In the genomic region with DNA sequence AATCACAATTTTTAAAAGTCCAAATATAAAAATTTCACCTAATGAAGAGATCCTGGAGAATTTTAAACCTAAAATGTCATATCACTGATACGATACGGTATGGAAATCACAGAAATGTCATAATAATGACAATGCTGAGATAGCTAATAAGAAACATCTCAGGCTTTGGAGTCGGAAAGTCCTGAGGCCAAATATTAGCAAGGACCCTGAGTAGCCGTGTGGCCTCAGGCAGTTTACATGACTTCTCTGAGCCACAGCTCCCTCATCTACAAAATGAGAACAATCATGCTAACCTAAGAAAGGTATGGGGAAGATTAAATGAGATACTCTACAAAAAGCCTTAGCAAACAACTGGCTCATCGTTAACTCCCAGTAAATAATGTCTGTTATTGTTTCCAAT, we compare ENCODE assay signal across 30 cellular contexts.
"Had no signal": no experiment of that assay in that cellular context is flagged by ENCODE, and none has a peak within 500 bp of the region (broad histone marks: within the 10 kb centered on the region; RNA-seq: fewer than 3 reads in every experiment).

No MANE protein-coding gene starts in this region.

- H3K9me3 ChIP-seq: adrenal gland, ascending aorta, body of pancreas, breast epithelium had no signal

- H3K4me3 ChIP-seq: adrenal gland, ascending aorta, body of pancreas, breast epithelium, cardiac muscle cell had no signal

- DNase-seq: activated effector memory CD4-positive, alpha-beta T cell treated with anti-CD3 and anti-CD28 coated beads, Interleukin-2, amount 50 U/mL, for 16 hours; activated effector memory CD4-positive, alpha-beta T cell treated with Interleukin-2 at 50 U/mL for 16 hours; activated gamma-delta T cell; activated gamma-delta T cell treated with Interleukin-2 at 50 U/mL for 16 hours; activated naive CD4-positive, alpha-beta T cell; activated naive CD4-positive, alpha-beta T cell treated with anti-CD3 and anti-CD28 coated beads for 36 hours; activated naive CD4-positive, alpha-beta T cell treated with anti-CD3 and anti-CD28 coated beads, Interleukin-2, amount 10 ng/mL, durations not matched to agents 7 days and 5 days; activated naive CD4-positive, alpha-beta T cell treated with anti-CD3 and anti-CD28 coated beads, Interleukin-2, amount 50 U/mL, for 16 hours; activated naive CD4-positive, alpha-beta T cell treated with Interleukin-2 at 50 U/mL for 16 hours; activated naive CD8-positive, alpha-beta T cell treated with anti-CD3 and anti-CD28 coated beads for 36 hours; activated naive CD8-positive, alpha-beta T cell treated with anti-CD3 and anti-CD28 coated beads, Interleukin-2, amount 10 ng/mL, durations not matched to agents 7 days and 5 days; activated naive CD8-positive, alpha-beta T cell treated with anti-CD3 and anti-CD28 coated beads, Interleukin-2, amount 50 U/mL, for 24 hours; activated T-cell treated with anti-CD3 and anti-CD28 coated beads, Interleukin-2, amount 50 U/mL, for 1 hour; activated T-cell treated with anti-CD3 and anti-CD28 coated beads, Interleukin-2, amount 50 U/mL, for 24 hours; activated T-cell treated with anti-CD3 and anti-CD28 coated beads, Interleukin-2, amount 50 U/mL, for 4 hours; activated T-cell treated with anti-CD3 and anti-CD28 coated beads, Interleukin-2, amount 50 U/mL, for 48 hours; activated T-cell treated with anti-CD3 and anti-CD28 coated beads, Interleukin-2, amount 50 U/mL, for 72 hours; adrenal gland; amniotic stem cell; amygdala; anterior cingulate cortex; aorta; body of pancreas; brain microvascular endothelial cell; caudate nucleus; central memory CD4-positive, alpha-beta T cell; cerebellar nuclear complex had no signal

- H3K27me3 ChIP-seq: adrenal gland, ascending aorta, body of pancreas, brain microvascular endothelial cell, breast epithelium, cardiac muscle cell had no signal

- H3K4me1 ChIP-seq: ascending aorta, breast epithelium had no signal

- H3K36me3 ChIP-seq: adrenal gland, ascending aorta, brain microvascular endothelial cell, breast epithelium, cardiac muscle cell had no signal

- H3K27ac ChIP-seq: adrenal gland, ascending aorta, body of pancreas, brain microvascular endothelial cell, breast epithelium, cardiac muscle cell had no signal
